24 cellular contexts compared by ENCODE assay signal in the genomic region with DNA sequence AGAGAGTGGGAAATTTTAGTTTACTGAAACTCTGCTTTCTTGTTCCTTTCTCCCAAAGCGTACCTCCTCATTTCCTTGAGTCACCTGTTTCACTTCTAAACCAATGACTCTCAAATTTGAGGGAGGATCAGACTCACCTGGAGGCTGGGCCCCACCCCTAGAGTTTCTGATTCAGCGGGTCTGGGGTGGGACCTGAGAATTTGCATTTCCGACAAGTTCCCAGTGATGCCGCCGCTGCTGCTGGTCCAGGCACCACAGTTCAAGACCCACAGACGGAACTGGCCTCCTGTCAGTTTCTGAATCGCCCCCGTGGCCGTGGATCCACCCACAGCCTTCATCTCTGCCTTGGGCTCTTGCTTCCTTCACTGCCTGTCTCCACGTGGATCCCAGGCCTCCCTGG.
"Had no signal": no experiment of that assay in that cellular context is flagged by ENCODE, and none has a peak within 500 bp of the region (broad histone marks: within the 10 kb centered on the region; RNA-seq: fewer than 3 reads in every experiment).

No MANE protein-coding gene starts in this region.

- H3K4me3 Mint-ChIP-seq: activated naive CD4-positive, alpha-beta T cell treated with anti-CD3 and anti-CD28 coated beads, Interleukin-2, amount 50 U/mL, for 24 hours; activated naive CD8-positive, alpha-beta T cell treated with anti-CD3 and anti-CD28 coated beads, Interleukin-2, amount 50 U/mL, for 24 hours; nephron; stimulated activated naive B cell treated with anti-CD40 and anti-IgM and Interleukin-4, amounts not matched to agents 10 μg/mL and 1 μg/mL and 100 μg/mL, for 72 hours had no signal

- H3K27ac Mint-ChIP-seq: activated naive CD4-positive, alpha-beta T cell treated with anti-CD3 and anti-CD28 coated beads, Interleukin-2, amount 50 U/mL, for 24 hours; activated naive CD8-positive, alpha-beta T cell treated with anti-CD3 and anti-CD28 coated beads, Interleukin-2, amount 50 U/mL, for 24 hours; nephron; stimulated activated naive B cell treated with anti-CD40 and anti-IgM and Interleukin-4, amounts not matched to agents 10 μg/mL and 1 μg/mL and 100 μg/mL, for 72 hours had no signal

- H3K9me3 Mint-ChIP-seq: activated naive CD4-positive, alpha-beta T cell treated with anti-CD3 and anti-CD28 coated beads, Interleukin-2, amount 50 U/mL, for 24 hours; activated naive CD8-positive, alpha-beta T cell treated with anti-CD3 and anti-CD28 coated beads, Interleukin-2, amount 50 U/mL, for 24 hours; nephron; stimulated activated naive B cell treated with anti-CD40 and anti-IgM and Interleukin-4, amounts not matched to agents 10 μg/mL and 1 μg/mL and 100 μg/mL, for 72 hours had no signal

- H3K27me3 ChIP-seq: esophagus squamous epithelium, heart right ventricle, left lung, ovary, sigmoid colon, stomach, thyroid gland, upper lobe of right lung had no signal

- H3K9me3 ChIP-seq: esophagus squamous epithelium, heart right ventricle, left lung, lower lobe of right lung, ovary, prostate gland, sigmoid colon, stomach, thyroid gland, upper lobe of right lung had no signal

- DNase-seq: activated CD4-positive, alpha-beta T cell treated with anti-CD3 and anti-CD28 coated beads for 4 hours; activated CD4-positive, alpha-beta T cell treated with anti-CD3 and anti-CD28 coated beads, Interleukin-2, amount 50 U/mL, for 48 hours; activated CD8-positive, alpha-beta memory T cell treated with anti-CD3 and anti-CD28 coated beads for 24 hours; activated gamma-delta T cell; activated naive CD8-positive, alpha-beta T cell treated with anti-CD3 and anti-CD28 coated beads, Interleukin-2, amount 50 U/mL, for 24 hours; amygdala; esophagus squamous epithelium; foreskin melanocyte; heart right ventricle; kidney glomerular epithelial cell; left lung; lower lobe of right lung; mesendoderm; ovary; sigmoid colon; stimulated activated CD4-positive, alpha-beta T cell treated with anti-CD3 and anti-CD28 coated beads, Interleukin-4, amount 100 ng/mL, for 24 hours; stimulated activated naive B cell treated with anti-CD40 and anti-IgM and Interleukin-4, amounts not matched to agents 10 μg/mL and 1 μg/mL and 100 μg/mL, for 72 hours; stomach; thyroid gland; upper lobe of right lung had no signal

- H3K4me3 ChIP-seq: esophagus squamous epithelium, heart right ventricle, left lung, lower lobe of right lung, ovary, prostate gland, sigmoid colon, stomach, thyroid gland, upper lobe of right lung had no signal

- H3K36me3 ChIP-seq: esophagus squamous epithelium, heart right ventricle, left lung, lower lobe of right lung, ovary, prostate gland, sigmoid colon, stomach, thyroid gland, upper lobe of right lung had no signal

- H3K36me3 Mint-ChIP-seq: activated naive CD4-positive, alpha-beta T cell treated with anti-CD3 and anti-CD28 coated beads, Interleukin-2, amount 50 U/mL, for 24 hours; stimulated activated naive B cell treated with anti-CD40 and anti-IgM and Interleukin-4, amounts not matched to agents 10 μg/mL and 1 μg/mL and 100 μg/mL, for 72 hours had no signal

- H3K27me3 Mint-ChIP-seq: activated naive CD4-positive, alpha-beta T cell treated with anti-CD3 and anti-CD28 coated beads, Interleukin-2, amount 50 U/mL, for 24 hours; activated naive CD8-positive, alpha-beta T cell treated with anti-CD3 and anti-CD28 coated beads, Interleukin-2, amount 50 U/mL, for 24 hours had no signal

- ATAC-seq: activated naive CD8-positive, alpha-beta T cell treated with anti-CD3 and anti-CD28 coated beads, Interleukin-2, amount 50 U/mL, for 24 hours; heart right ventricle; left lung; lower lobe of right lung; stimulated activated naive B cell treated with anti-CD40 and anti-IgM and Interleukin-4, amounts not matched to agents 10 μg/mL and 1 μg/mL and 100 μg/mL, for 72 hours; upper lobe of right lung had no signal

- H3K4me1 ChIP-seq: prostate gland, sigmoid colon, thyroid gland had no signal

- H3K27ac ChIP-seq: epithelial cell of prostate, esophagus squamous epithelium, heart right ventricle, left lung, lower lobe of right lung, ovary, prostate gland, sigmoid colon, thyroid gland, upper lobe of right lung had no signal
